Comparison of ENCODE assay signal across 8 cellular contexts in genomic region chr5:43483210-43484048, GRCh38. TPM values are rescaled to one million over a fixed set of nuclear protein-coding genes. Genes with fewer than 3 reads are reported as not detected.
DNase-seq lines count a peak whose midpoint lies in the region; ATAC-seq and TF ChIP-seq lines count a peak whose summit lies in the region.

A gene with protein sequence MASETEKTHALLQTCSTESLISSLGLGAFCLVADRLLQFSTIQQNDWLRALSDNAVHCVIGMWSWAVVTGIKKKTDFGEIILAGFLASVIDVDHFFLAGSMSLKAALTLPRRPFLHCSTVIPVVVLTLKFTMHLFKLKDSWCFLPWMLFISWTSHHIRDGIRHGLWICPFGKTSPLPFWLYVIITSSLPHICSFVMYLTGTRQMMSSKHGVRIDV (minus strand): TSS chr5:43483865. CDS start chr5:43453969, 29,896 bp downstream.

- CTCF ChIA-PET in BJ (lab: Yijun Ruan, JAX) = interaction anchor here (0.7 to 3.2 kb wide), 24 partner anchors 9 to 1107 kb away, joined by 3 to 21 read pairs (median 3); partner anchors contain the start of genes CCL28 and ZNF131
- CTCF ChIA-PET in activated CD4-positive, alpha-beta T cell treated with anti-CD3 and anti-CD28 coated beads, Interleukin-2, amount 10 ng/mL, durations not matched to agents 7 days and 5 days (lab: Charles Lee) = interaction anchor here (0.5 to 3.6 kb wide), 46 partner anchors 7 to 636 kb away, joined by 3 to 23 read pairs (median 4); partner anchors contain the start of genes C5orf34, CCL28, HMGCS1 and NIM1K

- H3K4me3 Mint-ChIP-seq in activated CD4-positive, alpha-beta T cell treated with anti-CD3 and anti-CD28 coated beads, Interleukin-2, amount 10 ng/mL, durations not matched to agents 7 days and 5 days = peak within 1 kb of the TSS; percentile 97

- peak within 1 kb of the TSS; percentile 94 for H3K4me3 ChIP-seq in BJ (ENCODE audit: low read depth, low read length)

- H3K27ac Mint-ChIP-seq in activated CD4-positive, alpha-beta T cell treated with anti-CD3 and anti-CD28 coated beads, Interleukin-2, amount 10 ng/mL, durations not matched to agents 7 days and 5 days = peak within 1 kb of the TSS; percentile 100

- TF ChIP-seq CTCF in BJ (IDR thresholded peaks at IDR 0.05; ENCODE audit: insufficient read depth, low read depth, low read length) = no peak

- H3K9me3 Mint-ChIP-seq in activated CD4-positive, alpha-beta T cell treated with anti-CD3 and anti-CD28 coated beads, Interleukin-2, amount 10 ng/mL, durations not matched to agents 7 days and 5 days = no peaks in the 10 kb centered on the region

- ATAC-seq in HG03460 (IDR thresholded peaks at IDR 0.05; ENCODE audit: unreplicated experiment) (peak; percentile 90), left lobe of liver (peak; percentile 96)

- DNase-seq in BJ (ENCODE audit: low read depth) (peak; percentile 66), GM19240 (ENCODE audit: insufficient read length, low spot score) (peak; percentile 59), NCI-H526 (lab: John Stamatoyannopoulos, UW) (peak; percentile 95 to 99), cortex of kidney (lab: John Stamatoyannopoulos, UW) (peak; percentile 81), left lobe of liver (ENCODE audit: low spot score) (peak; percentile 94)
- peak; percentile 89 for DNase-seq in activated CD4-positive, alpha-beta T cell treated with anti-CD3 and anti-CD28 coated beads, Interleukin-2, amount 10 ng/mL, durations not matched to agents 7 days and 5 days
- peak; percentile 81 for DNase-seq in stimulated activated CD4-positive, alpha-beta T cell treated with anti-CD3 and anti-CD28 coated beads, Interleukin-2, amount 100 ng/mL, for 4 hours (ENCODE audit: low read depth)

- H3K27me3 Mint-ChIP-seq in activated CD4-positive, alpha-beta T cell treated with anti-CD3 and anti-CD28 coated beads, Interleukin-2, amount 10 ng/mL, durations not matched to agents 7 days and 5 days = no peaks in the 10 kb centered on the region

- peaks cover 45% of the 10 kb centered on the region for H3K4me1 Mint-ChIP-seq in activated CD4-positive, alpha-beta T cell treated with anti-CD3 and anti-CD28 coated beads, Interleukin-2, amount 10 ng/mL, durations not matched to agents 7 days and 5 days

- peaks cover 13% of the 10 kb centered on the region for H3K36me3 Mint-ChIP-seq in activated CD4-positive, alpha-beta T cell treated with anti-CD3 and anti-CD28 coated beads, Interleukin-2, amount 10 ng/mL, durations not matched to agents 7 days and 5 days (ENCODE audit: low read depth)

- no peaks in the 10 kb centered on the region for H3K36me3 ChIP-seq in BJ (ENCODE audit: control insufficient read depth, insufficient read depth, low read length)

- no peaks in the 10 kb centered on the region for H3K27me3 ChIP-seq in BJ (ENCODE audit: control insufficient read depth, insufficient read depth, low read length)

- POLR2A ChIA-PET in BJ (lab: Charles Lee) = interaction anchor here (0.6 to 1.5 kb wide), 4 partner anchors 20 to 491 kb away, joined by 3 to 20 read pairs (median 5); partner anchors contain the start of gene C5orf34
- POLR2A ChIA-PET in activated CD4-positive, alpha-beta T cell treated with anti-CD3 and anti-CD28 coated beads, Interleukin-2, amount 10 ng/mL, durations not matched to agents 7 days and 5 days (lab: Charles Lee) = interaction anchor here (0.6 to 1.5 kb wide), 11 partner anchors 17 to 1327 kb away, joined by 3 to 7 read pairs (median 4); partner anchors contain the start of genes C5orf34, HMGCS1 and ZNF131

RNA-seq across cellular contexts. Expression of the gene that starts here (rescaled TPM):
- polyA plus RNA-seq in BJ (2011; rRNA removed) = 11.4 and 32.9 TPM in 2 replicates
- 9.9 and 11.0 TPM in 2 replicates for polyA minus RNA-seq in BJ (2011; rRNA and poly(A)+ RNA removed)
- total RNA-seq in activated CD4-positive, alpha-beta T cell treated with anti-CD3 and anti-CD28 coated beads, Interleukin-2, amount 10 ng/mL, durations not matched to agents 7 days and 5 days = 10 to 100 TPM; 14.5 to 16.4 TPM
- 5.7 TPM for total RNA-seq in left lobe of liver

Comparison
In these comparisons a context has a peak if more than half of its experiments do, and no peak if none do; other contexts are left out.
1. Peak in every context shown above with its lines: DNase-seq, ATAC-seq and H3K4me3 ChIP-seq.